Comparison of ENCODE assay signal across 28 cellular contexts in the genomic region with DNA sequence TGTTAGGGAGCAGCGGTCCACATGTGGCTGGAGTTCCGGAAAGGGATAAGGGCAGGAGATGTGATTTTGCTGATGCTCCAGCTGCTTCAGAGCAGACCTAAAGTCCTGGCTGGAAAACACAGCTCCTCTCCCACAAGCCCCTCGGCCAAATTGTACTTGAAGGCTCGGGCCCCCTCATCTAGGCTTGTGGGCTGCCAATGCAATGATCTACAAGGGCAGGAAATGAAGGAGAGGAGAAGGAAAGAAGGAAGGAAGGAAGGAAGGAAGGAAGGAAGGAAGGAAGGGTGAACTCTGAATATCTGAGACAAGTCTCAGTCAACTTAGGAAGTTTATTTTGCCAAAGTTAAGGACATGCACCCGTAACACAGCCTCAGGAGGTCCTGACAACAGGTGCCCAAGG.
"Had no signal": no experiment of that assay in that cellular context is flagged by ENCODE, and none has a peak within 500 bp of the region (broad histone marks: within the 10 kb centered on the region; RNA-seq: fewer than 3 reads in every experiment).

No MANE protein-coding gene starts in this region.

- H3K36me3 ChIP-seq: colonic mucosa, gastrocnemius medialis, left ventricle myocardium inferior, neural progenitor cell, sigmoid colon, stomach, thyroid gland, upper lobe of left lung had no signal

- H3K4me3 ChIP-seq: colonic mucosa, dorsolateral prefrontal cortex, gastrocnemius medialis, left ventricle myocardium inferior, lung, neural progenitor cell, psoas muscle, sigmoid colon, stomach, thyroid gland, upper lobe of left lung had no signal

- H3K4me2 ChIP-seq: neural progenitor cell had no signal

- H3K4me3 Mint-ChIP-seq: activated CD8-positive, alpha-beta T cell treated with anti-CD3 and anti-CD28 coated beads for 36 hours; activated naive CD8-positive, alpha-beta T cell; naive thymus-derived CD4-positive, alpha-beta T cell; neural progenitor cell; stimulated activated effector memory CD8-positive, alpha-beta T cell treated with anti-CD3 and anti-CD28 coated beads, Interleukin-12 subunit alpha, Interleukin-12 subunit beta, amount 100 ng/mL, for 72 hours had no signal

- H3K4me1 ChIP-seq: colonic mucosa, neural progenitor cell, parathyroid adenoma, psoas muscle, sigmoid colon, thyroid gland had no signal

- H3K27ac Mint-ChIP-seq: activated CD8-positive, alpha-beta T cell treated with anti-CD3 and anti-CD28 coated beads for 36 hours; activated naive CD8-positive, alpha-beta T cell; activated T-cell treated with anti-CD3 and anti-CD28 coated beads, Interleukin-2, amount 50 U/mL, for 72 hours; neural progenitor cell had no signal

- H2AFZ ChIP-seq: neural progenitor cell, parathyroid adenoma had no signal

- H3K4me1 Mint-ChIP-seq: neural progenitor cell had no signal

- H3K27me3 ChIP-seq: colonic mucosa, gastrocnemius medialis, neural progenitor cell, sigmoid colon, stomach, thyroid gland, upper lobe of left lung had no signal

- H3K36me3 Mint-ChIP-seq: activated naive CD8-positive, alpha-beta T cell; naive thymus-derived CD4-positive, alpha-beta T cell; neural progenitor cell; stimulated activated effector memory CD8-positive, alpha-beta T cell treated with anti-CD3 and anti-CD28 coated beads, Interleukin-12 subunit alpha, Interleukin-12 subunit beta, amount 100 ng/mL, for 72 hours had no signal

- H3K27me3 Mint-ChIP-seq: activated naive CD8-positive, alpha-beta T cell had no signal

- H3K9me3 Mint-ChIP-seq: activated CD8-positive, alpha-beta T cell treated with anti-CD3 and anti-CD28 coated beads for 36 hours; activated T-cell treated with anti-CD3 and anti-CD28 coated beads, Interleukin-2, amount 50 U/mL, for 72 hours; effector memory CD8-positive, alpha-beta T cell; naive thymus-derived CD4-positive, alpha-beta T cell; stimulated activated effector memory CD8-positive, alpha-beta T cell treated with anti-CD3 and anti-CD28 coated beads, Interleukin-12 subunit alpha, Interleukin-12 subunit beta, amount 100 ng/mL, for 72 hours had no signal

- H3K9ac ChIP-seq: neural progenitor cell, parathyroid adenoma had no signal

- H3K79me2 ChIP-seq: parathyroid adenoma had no signal

- H3K27ac ChIP-seq: colonic mucosa, dorsolateral prefrontal cortex, gastrocnemius medialis, left ventricle myocardium inferior, neural progenitor cell, parathyroid adenoma, psoas muscle, sigmoid colon, thyroid gland, upper lobe of left lung had no signal

- DNase-seq: activated CD4-positive, alpha-beta T cell treated with anti-CD3 and anti-CD28 coated beads, Interleukin-2, amount 50 U/mL, for 1 hour; activated CD8-positive, alpha-beta T cell treated with anti-CD3 and anti-CD28 coated beads for 36 hours; activated effector memory CD4-positive, alpha-beta T cell treated with Interleukin-2 at 50 U/mL for 16 hours; activated naive CD4-positive, alpha-beta T cell treated with Interleukin-2 at 50 U/mL for 16 hours; activated T-cell treated with anti-CD3 and anti-CD28 coated beads for 4 hours; activated T-cell treated with anti-CD3 and anti-CD28 coated beads, Interleukin-2, amount 50 U/mL, for 72 hours; cerebellar nuclear complex; dorsolateral prefrontal cortex; effector memory CD8-positive, alpha-beta T cell; erythroblast; gastrocnemius medialis; glutamatergic neuron; islet precursor cell; left ventricle myocardium inferior; naive thymus-derived CD4-positive, alpha-beta T cell; occipital lobe; psoas muscle; sigmoid colon; stimulated activated CD4-positive, alpha-beta T cell treated with anti-CD3 and anti-CD28 coated beads, Interleukin-4, amount 100 ng/mL, for 24 hours; stomach; thyroid gland; upper lobe of left lung had no signal

- H3K9me3 ChIP-seq: colonic mucosa, gastrocnemius medialis, sigmoid colon, thyroid gland, upper lobe of left lung had no signal

- ATAC-seq: gastrocnemius medialis, psoas muscle had no signal
